ENCODE assay signal across 15 cellular contexts in the genomic region with DNA sequence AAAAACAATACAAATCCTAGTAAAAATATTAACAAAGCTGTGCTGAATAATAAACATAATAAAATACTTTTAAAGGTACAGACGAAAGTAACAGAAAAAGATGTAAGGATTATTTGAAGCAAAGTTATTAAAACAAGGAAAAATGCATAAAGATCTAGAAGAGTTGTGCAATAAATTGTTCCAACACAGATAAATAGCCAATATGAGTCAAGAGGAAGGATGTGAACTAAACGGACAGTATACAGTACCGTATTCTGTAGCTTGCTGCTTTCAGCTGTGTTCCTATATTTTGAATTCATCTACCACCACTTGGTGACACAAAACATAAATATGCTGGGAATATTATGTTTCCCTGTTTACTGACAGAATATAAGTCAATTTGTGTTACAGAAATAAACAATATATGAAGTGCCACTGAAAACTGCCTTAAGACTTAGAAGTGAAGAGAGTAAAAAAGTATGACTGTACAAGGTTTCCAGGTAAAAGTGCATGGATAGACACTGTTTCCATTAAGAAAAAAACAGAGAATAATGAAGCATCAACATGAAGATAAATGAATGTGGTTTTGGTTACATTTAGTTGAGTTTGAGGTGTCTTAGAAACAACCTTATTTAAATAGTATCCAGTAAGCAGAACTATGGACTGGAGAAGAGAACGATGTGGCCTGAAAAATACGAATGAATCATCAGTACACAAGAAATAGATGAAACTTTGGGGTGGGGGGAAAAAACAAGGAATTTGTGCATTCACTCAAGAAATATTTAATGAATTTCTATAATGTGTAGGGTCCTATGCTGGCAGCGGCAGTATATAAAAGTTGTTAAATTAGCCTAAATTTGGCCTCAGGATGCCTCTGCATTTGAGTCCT. TPM values are rescaled to one million over a fixed set of nuclear protein-coding genes. Genes with fewer than 3 reads are reported as not detected.
DNase-seq lines count a peak whose midpoint lies in the region; ATAC-seq and TF ChIP-seq lines count a peak whose summit lies in the region.
"Had no signal": no experiment of that assay in that cellular context is flagged by ENCODE, and none has a peak within 500 bp of the region (broad histone marks: within the 10 kb centered on the region; RNA-seq: fewer than 3 reads in every experiment).

No MANE protein-coding gene starts in this region.

- H3K27ac Mint-ChIP-seq in activated naive CD4-positive, alpha-beta T cell treated with anti-CD3 and anti-CD28 coated beads, Interleukin-2, amount 50 U/mL, for 24 hours, result peak overlapping the region; percentile 78
- H3K27ac Mint-ChIP-seq: activated T-helper 1 cell treated with anti-CD3 and anti-CD28 coated beads, Interleukin-12 subunit alpha, Interleukin-12 subunit beta, Interleukin-2, Interleukin-4 antibody, amounts not matched to agents 30 ng/mL and 10 ng/mL and 1 ng/mL, durations not matched to agents 14 hours and 24 hours and 36 hours had no signal

- TF ChIP-seq CTCF in PC-3 (conservative IDR thresholded peaks at IDR 0.05; ENCODE audit: low read depth, low read length) (no peak), smooth muscle cell (IDR thresholded peaks at IDR 0.05; ENCODE audit: borderline replicate concordance, insufficient read depth, poor library complexity, severe bottlenecking) (no peak), thyroid gland (IDR thresholded peaks at IDR 0.05) (no peak), mucosa of descending colon (IDR thresholded peaks at IDR 0.05) (no peak), colonic mucosa (IDR thresholded peaks at IDR 0.05) (no peak)

- no peak for TF ChIP-seq POLR2A in thyroid gland (IDR thresholded peaks at IDR 0.05)

- H3K4me1 ChIP-seq in PC-3 (ENCODE audit: insufficient read depth, low read length), result peaks cover 31% of the 10 kb centered on the region
- H3K4me1 ChIP-seq in smooth muscle cell (ENCODE audit: low read depth), result peaks cover 30% of the 10 kb centered on the region
- H3K4me1 ChIP-seq in thyroid gland, result peaks cover 30 to 67% of the 10 kb centered on the region in 2 donors
- peaks cover 39% of the 10 kb centered on the region for H3K4me1 ChIP-seq in mucosa of descending colon (ENCODE audit: low read depth)
- no peaks in the 10 kb centered on the region for H3K4me1 ChIP-seq in colonic mucosa

- no peaks in the 10 kb centered on the region for H3K27me3 ChIP-seq in PC-3 (ENCODE audit: low read length)
- H3K27me3 ChIP-seq in smooth muscle cell (ENCODE audit: low read depth), result no peaks in the 10 kb centered on the region
- H3K27me3 ChIP-seq in thyroid gland, result no peaks in the 10 kb centered on the region
- H3K27me3 ChIP-seq in colonic mucosa, result no peaks in the 10 kb centered on the region
- H3K27me3 ChIP-seq: dorsolateral prefrontal cortex had no signal

- POLR2A ChIA-PET in PC-3 (lab: Charles Lee; ENCODE audit: unreplicated experiment), result no interaction called here

- no peak for DNase-seq in activated naive CD4-positive, alpha-beta T cell treated with Interleukin-2 at 50 U/mL for 16 hours
- DNase-seq in PC-3 (no peak), dermis microvascular lymphatic vessel endothelial cell (ENCODE audit: low read depth in 2 of 2) (peak; percentile 22 to 48), smooth muscle cell (lab: John Stamatoyannopoulos, UW; ENCODE audit: unreplicated experiment) (no peak), thyroid gland (no peak), mucosa of descending colon (no peak), colonic mucosa (no peak)
- DNase-seq: dorsolateral prefrontal cortex, head of caudate nucleus, NCI-H748 treated with DMSO at 0.1 percent for 48 hours, T-helper 2 cell had no signal

- H3K27ac ChIP-seq in PC-3 (ENCODE audit: low read length), result no peak overlapping the region; the same call in 1 of the 2 replicates
- peak overlapping the region; percentile 22 for H3K27ac ChIP-seq in smooth muscle cell (ENCODE audit: low read depth)
- H3K27ac ChIP-seq in thyroid gland, result no peak overlapping the region
- H3K27ac ChIP-seq in colonic mucosa, result no peak overlapping the region
- H3K27ac ChIP-seq: skin epidermis had no signal

- H3K79me2 ChIP-seq in PC-3 (ENCODE audit: low read length) (peaks cover 100% of the 10 kb centered on the region), smooth muscle cell (ENCODE audit: low read depth) (peaks cover 100% of the 10 kb centered on the region)

- no peaks in the 10 kb centered on the region for H3K27me3 Mint-ChIP-seq in activated naive CD4-positive, alpha-beta T cell treated with anti-CD3 and anti-CD28 coated beads, Interleukin-2, amount 50 U/mL, for 24 hours

- peaks cover 88% of the 10 kb centered on the region for H3K4me1 Mint-ChIP-seq in activated naive CD4-positive, alpha-beta T cell treated with anti-CD3 and anti-CD28 coated beads, Interleukin-2, amount 50 U/mL, for 24 hours

- peak overlapping the region; percentile 72 for H3K4me3 Mint-ChIP-seq in activated naive CD4-positive, alpha-beta T cell treated with anti-CD3 and anti-CD28 coated beads, Interleukin-2, amount 50 U/mL, for 24 hours
- H3K4me3 Mint-ChIP-seq: activated T-helper 1 cell treated with anti-CD3 and anti-CD28 coated beads, Interleukin-12 subunit alpha, Interleukin-12 subunit beta, Interleukin-2, Interleukin-4 antibody, amounts not matched to agents 30 ng/mL and 10 ng/mL and 1 ng/mL, durations not matched to agents 14 hours and 24 hours and 36 hours had no signal

- H3K4me3 ChIP-seq in PC-3 (ENCODE audit: low read length), result no peak overlapping the region
- H3K4me3 ChIP-seq in smooth muscle cell, result no peak overlapping the region
- no peak overlapping the region for H3K4me3 ChIP-seq in thyroid gland (replicated peaks in 1 of 3)
- no peak overlapping the region for H3K4me3 ChIP-seq in mucosa of descending colon
- H3K4me3 ChIP-seq in colonic mucosa, result no peak overlapping the region
- H3K4me3 ChIP-seq: lung, skin epidermis had no signal

- no peaks in the 10 kb centered on the region for H3K9me3 Mint-ChIP-seq in activated naive CD4-positive, alpha-beta T cell treated with anti-CD3 and anti-CD28 coated beads, Interleukin-2, amount 50 U/mL, for 24 hours
- H3K9me3 Mint-ChIP-seq: activated T-helper 1 cell treated with anti-CD3 and anti-CD28 coated beads, Interleukin-12 subunit alpha, Interleukin-12 subunit beta, Interleukin-2, Interleukin-4 antibody, amounts not matched to agents 30 ng/mL and 10 ng/mL and 1 ng/mL, durations not matched to agents 14 hours and 24 hours and 36 hours had no signal

- no peak overlapping the region for H3K9ac ChIP-seq in PC-3 (ENCODE audit: low read length)
- no peak overlapping the region for H3K9ac ChIP-seq in smooth muscle cell (ENCODE audit: low read depth)
- no peak overlapping the region for H3K9ac ChIP-seq in colonic mucosa (ENCODE audit: low read depth in 2 of 2, low read length in 2 of 2)

- H2AFZ ChIP-seq in PC-3 (ENCODE audit: low read length) (no peak overlapping the region), smooth muscle cell (ENCODE audit: low read depth) (no peak overlapping the region)

- H3F3A ChIP-seq in PC-3 (ENCODE audit: low read length, unreplicated experiment) (no peaks in the 10 kb centered on the region), smooth muscle cell (ENCODE audit: low read depth) (no peaks in the 10 kb centered on the region)

- BruUV-seq in PC-3 (replicated peaks; lab: Mats Ljungman, UMichigan), result no TSS peak

- H3K9me3 ChIP-seq in PC-3 (ENCODE audit: low read length) (no peaks in the 10 kb centered on the region), smooth muscle cell (replicated peaks; ENCODE audit: low read depth) (no peaks in the 10 kb centered on the region), thyroid gland (no peaks in the 10 kb centered on the region), mucosa of descending colon (no peaks in the 10 kb centered on the region), colonic mucosa (no peaks in the 10 kb centered on the region)

- H4K20me1 ChIP-seq in PC-3 (ENCODE audit: low read length) (peaks cover 81% of the 10 kb centered on the region), smooth muscle cell (ENCODE audit: low read depth) (peaks cover 100% of the 10 kb centered on the region)

- WGBS in smooth muscle cell (ENCODE audit: low lambda C conversion rate), result 65% methylated on average over 6 of the region's 6 CpGs
- 74 to 81% methylated on average over 6 of the region's 6 CpGs for WGBS in thyroid gland, 2 donors

- ATAC-seq in PC-3 (peak; percentile 49), mucosa of descending colon (no peak)

- peaks cover 9% of the 10 kb centered on the region for H3K36me3 Mint-ChIP-seq in activated naive CD4-positive, alpha-beta T cell treated with anti-CD3 and anti-CD28 coated beads, Interleukin-2, amount 50 U/mL, for 24 hours

- CTCF ChIA-PET in PC-3 (lab: Charles Lee), result no interaction called here

- H3K4me2 ChIP-seq in PC-3 (ENCODE audit: low read length) (peak overlapping the region; percentile 19; the same call in 1 of the 2 replicates), smooth muscle cell (peak overlapping the region; percentile 8)

- no peaks in the 10 kb centered on the region for H3K36me3 ChIP-seq in PC-3 (ENCODE audit: low read depth, low read length)
- no peaks in the 10 kb centered on the region for H3K36me3 ChIP-seq in smooth muscle cell (ENCODE audit: low read depth)
- no peaks in the 10 kb centered on the region for H3K36me3 ChIP-seq in thyroid gland
- no peaks in the 10 kb centered on the region for H3K36me3 ChIP-seq in mucosa of descending colon (ENCODE audit: low read depth)
- H3K36me3 ChIP-seq in colonic mucosa, result no peaks in the 10 kb centered on the region

- intact Hi-C loops in PC-3 (cut with micrococcal nuclease) (loop anchor here (5.0 kb wide), 1 partner anchor 42 kb away; no protein-coding TSS in a partner anchor), thyroid gland (cut with DNase I) (no loop called here), mucosa of descending colon (cut with DNase I, micrococcal nuclease) (no loop called here), colonic mucosa (cut with DNase I) (no loop called here)

- H3K9me2 ChIP-seq in PC-3 (replicated peaks; ENCODE audit: low read length), result no peaks in the 10 kb centered on the region

RNA-seq across cellular contexts. Expression of a gene that starts 13.1 kb away (rescaled TPM):
- 13.7 and 21.8 TPM in 2 replicates for total RNA-seq in PC-3 (2014; rRNA removed)
- 16.6 and 25.8 TPM in 2 replicates for total RNA-seq in dermis microvascular lymphatic vessel endothelial cell
- 33.5 and 39.1 TPM in 2 replicates for total RNA-seq in smooth muscle cell
- polyA plus RNA-seq in smooth muscle cell, result 3.1 and 4.7 TPM in 2 replicates
- total RNA-seq in thyroid gland, result 10 to 100 TPM; 29.4 to 35.1 (median 31.4) TPM
- 10 to 100 TPM; 45.9 to 54.0 (median 53.4) TPM for total RNA-seq in mucosa of descending colon
- 10 to 100 TPM; 45.1 to 67.8 TPM for total RNA-seq in colonic mucosa

Comparison
In these comparisons a context has a peak if more than half of its experiments do, and no peak if none do; other contexts are left out.
1. DNase-seq: peak in dermis microvascular lymphatic vessel endothelial cell (2 of 2); none in activated naive CD4-positive, alpha-beta T cell treated with Interleukin-2 at 50 U/mL for 16 hours (single experiment), PC-3 (single experiment), smooth muscle cell (single experiment), thyroid gland (0 of 2), mucosa of descending colon (0 of 3) and colonic mucosa (single experiment).